Comparison of ENCODE assay signal across 29 cellular contexts in the genomic region with DNA sequence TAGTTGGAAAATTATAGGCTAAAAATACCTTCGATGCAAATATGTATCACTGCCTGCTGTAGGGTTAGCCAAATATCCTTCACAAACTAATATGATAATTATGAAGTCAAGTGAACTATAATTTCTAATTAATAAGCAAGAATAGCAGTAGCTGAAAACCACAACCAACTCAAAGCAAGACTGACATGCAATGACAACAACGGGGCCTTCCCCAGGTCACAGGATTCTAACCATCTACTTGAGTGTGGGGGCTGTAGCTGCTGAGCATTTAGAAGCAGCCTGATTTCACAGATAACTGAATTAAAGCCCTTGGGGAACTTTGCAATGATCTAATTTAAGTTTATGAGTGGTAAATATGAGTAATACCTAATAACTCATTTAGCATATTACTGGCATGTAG. TPM values are rescaled to one million over a fixed set of nuclear protein-coding genes. Genes with fewer than 3 reads are reported as not detected.
DNase-seq lines count a peak whose midpoint lies in the region; ATAC-seq and TF ChIP-seq lines count a peak whose summit lies in the region.
"Had no signal": no experiment of that assay in that cellular context is flagged by ENCODE, and none has a peak within 500 bp of the region (broad histone marks: within the 10 kb centered on the region; RNA-seq: fewer than 3 reads in every experiment).

No MANE protein-coding gene starts in this region.

- peak; percentile 32 for DNase-seq in activated CD4-positive, alpha-beta memory T cell treated with anti-CD3 and anti-CD28 coated beads for 36 hours
- no peak for DNase-seq in activated CD4-positive, alpha-beta memory T cell treated with anti-CD3 and anti-CD28 coated beads, Interleukin-2, amount 10 ng/mL, durations not matched to agents 7 days and 5 days
- peak; percentile 52 for DNase-seq in GM13976 (ENCODE audit: low spot score)
- DNase-seq in stimulated activated effector memory CD8-positive, alpha-beta T cell treated with anti-CD3 and anti-CD28 coated beads, Interleukin-12 subunit alpha, Interleukin-12 subunit beta, amount 100 ng/mL, for 72 hours (ENCODE audit: low spot score in 2 of 2) = no peak
- no peak for DNase-seq in NCI-H2107 (lab: John Stamatoyannopoulos, UW)
- DNase-seq: activated gamma-delta T cell treated with Interleukin-2 at 50 U/mL for 16 hours; activated naive CD8-positive, alpha-beta T cell treated with anti-CD3 and anti-CD28 coated beads, Interleukin-2, amount 50 U/mL, for 24 hours; activated T-cell treated with anti-CD3 and anti-CD28 coated beads, Interleukin-2, amount 50 U/mL, for 1 hour; AML-193; CD4-positive, alpha-beta memory T cell; effector memory CD8-positive, alpha-beta T cell; mesenchymal stem cell; NCI-H2029; NCI-H526; nephron progenitor cell; NK-92 treated with Interleukin-12 subunit alpha and Interleukin-12 subunit beta, amount 100 ng/mL, for 24 hours; stimulated activated CD4-positive, alpha-beta T cell treated with anti-CD3 and anti-CD28 coated beads, Interleukin-15, amount 100 ng/mL, for 24 hours; stimulated activated naive CD4-positive, alpha-beta T cell treated with Interleukin-2 at 50 U/mL for 16 hours; testis had no signal

- no peak for TF ChIP-seq EP300 in gastroesophageal sphincter (IDR thresholded peaks at IDR 0.05)

- peaks cover 3 to 80% (median 9%) of the 10 kb centered on the region in 3 donors for H3K4me1 ChIP-seq in gastroesophageal sphincter
- H3K4me1 ChIP-seq: testis had no signal

- no peak for TF ChIP-seq CTCF in GM13976 (IDR thresholded peaks at IDR 0.05; ENCODE audit: borderline replicate concordance, control extremely low read depth, extremely low read depth, insufficient read depth, missing control alignments)
- no peak for TF ChIP-seq CTCF in gastroesophageal sphincter (IDR thresholded peaks at IDR 0.05)

- H3K27me3 ChIP-seq in gastroesophageal sphincter = no peaks in the 10 kb centered on the region
- H3K27me3 ChIP-seq: testis had no signal

- peaks cover 4% of the 10 kb centered on the region for H3K4me1 Mint-ChIP-seq in activated CD4-positive, alpha-beta memory T cell treated with anti-CD3 and anti-CD28 coated beads for 36 hours (ENCODE audit: low read depth)
- no peaks in the 10 kb centered on the region for H3K4me1 Mint-ChIP-seq in activated CD4-positive, alpha-beta memory T cell treated with anti-CD3 and anti-CD28 coated beads, Interleukin-2, amount 10 ng/mL, durations not matched to agents 7 days and 5 days
- H3K4me1 Mint-ChIP-seq in stimulated activated effector memory CD8-positive, alpha-beta T cell treated with anti-CD3 and anti-CD28 coated beads, Interleukin-12 subunit alpha, Interleukin-12 subunit beta, amount 100 ng/mL, for 72 hours = no peaks in the 10 kb centered on the region
- H3K4me1 Mint-ChIP-seq: central memory CD8-positive, alpha-beta T cell; GM23338 had no signal

- H3K27ac ChIP-seq in gastroesophageal sphincter = no peak overlapping the region
- H3K27ac ChIP-seq: testis had no signal

- H3K36me3 Mint-ChIP-seq in activated CD4-positive, alpha-beta memory T cell treated with anti-CD3 and anti-CD28 coated beads for 36 hours = no peaks in the 10 kb centered on the region
- H3K36me3 Mint-ChIP-seq in activated CD4-positive, alpha-beta memory T cell treated with anti-CD3 and anti-CD28 coated beads, Interleukin-2, amount 10 ng/mL, durations not matched to agents 7 days and 5 days (ENCODE audit: low read depth) = no peaks in the 10 kb centered on the region
- no peaks in the 10 kb centered on the region for H3K36me3 Mint-ChIP-seq in stimulated activated effector memory CD8-positive, alpha-beta T cell treated with anti-CD3 and anti-CD28 coated beads, Interleukin-12 subunit alpha, Interleukin-12 subunit beta, amount 100 ng/mL, for 72 hours
- H3K36me3 Mint-ChIP-seq: CD4-positive, alpha-beta memory T cell had no signal

- CTCF ChIA-PET in activated CD4-positive, alpha-beta memory T cell treated with anti-CD3 and anti-CD28 coated beads for 36 hours (lab: Charles Lee) = no interaction called here
- CTCF ChIA-PET in activated CD4-positive, alpha-beta memory T cell treated with anti-CD3 and anti-CD28 coated beads, Interleukin-2, amount 10 ng/mL, durations not matched to agents 7 days and 5 days (lab: Charles Lee) = no interaction called here

- intact Hi-C loops in activated CD4-positive, alpha-beta memory T cell treated with anti-CD3 and anti-CD28 coated beads for 36 hours (cut with micrococcal nuclease) = no loop called here

- TF ChIP-seq POLR2A in gastroesophageal sphincter (IDR thresholded peaks at IDR 0.05) = no peak

- H3K27me3 Mint-ChIP-seq in activated CD4-positive, alpha-beta memory T cell treated with anti-CD3 and anti-CD28 coated beads for 36 hours = peaks cover 11% of the 10 kb centered on the region
- peaks cover 23% of the 10 kb centered on the region for H3K27me3 Mint-ChIP-seq in activated CD4-positive, alpha-beta memory T cell treated with anti-CD3 and anti-CD28 coated beads, Interleukin-2, amount 10 ng/mL, durations not matched to agents 7 days and 5 days

- POLR2A ChIA-PET in activated CD4-positive, alpha-beta memory T cell treated with anti-CD3 and anti-CD28 coated beads for 36 hours (lab: Charles Lee) = no interaction called here
- POLR2A ChIA-PET in activated CD4-positive, alpha-beta memory T cell treated with anti-CD3 and anti-CD28 coated beads, Interleukin-2, amount 10 ng/mL, durations not matched to agents 7 days and 5 days (lab: Charles Lee) = no interaction called here

- H3K9me3 ChIP-seq in gastroesophageal sphincter = no peaks in the 10 kb centered on the region
- H3K9me3 ChIP-seq: testis had no signal

- ATAC-seq in HG03442 (IDR thresholded peaks at IDR 0.05; ENCODE audit: unreplicated experiment) (peak; percentile 63), gastroesophageal sphincter (no peak), HG02678 (IDR thresholded peaks at IDR 0.05; ENCODE audit: unreplicated experiment) (no peak)
- peak; percentile 70 for ATAC-seq in stimulated activated effector memory CD8-positive, alpha-beta T cell treated with anti-CD3 and anti-CD28 coated beads, Interleukin-12 subunit alpha, Interleukin-12 subunit beta, amount 100 ng/mL, for 72 hours
- ATAC-seq: activated naive CD8-positive, alpha-beta T cell treated with anti-CD3 and anti-CD28 coated beads, Interleukin-2, amount 50 U/mL, for 24 hours; effector memory CD8-positive, alpha-beta T cell; GM23338; K562; left lobe of liver had no signal

- no peaks in the 10 kb centered on the region for H3K9me3 Mint-ChIP-seq in activated CD4-positive, alpha-beta memory T cell treated with anti-CD3 and anti-CD28 coated beads for 36 hours
- H3K9me3 Mint-ChIP-seq in activated CD4-positive, alpha-beta memory T cell treated with anti-CD3 and anti-CD28 coated beads, Interleukin-2, amount 10 ng/mL, durations not matched to agents 7 days and 5 days = no peaks in the 10 kb centered on the region
- no peaks in the 10 kb centered on the region for H3K9me3 Mint-ChIP-seq in stimulated activated effector memory CD8-positive, alpha-beta T cell treated with anti-CD3 and anti-CD28 coated beads, Interleukin-12 subunit alpha, Interleukin-12 subunit beta, amount 100 ng/mL, for 72 hours
- H3K9me3 Mint-ChIP-seq: activated naive CD8-positive, alpha-beta T cell treated with anti-CD3 and anti-CD28 coated beads, Interleukin-2, amount 50 U/mL, for 24 hours; central memory CD8-positive, alpha-beta T cell; effector memory CD8-positive, alpha-beta T cell; GM23338; nephron progenitor cell; T-helper 1 cell treated with Interleukin-12 subunit alpha and Interleukin-12 subunit beta and Interleukin-4 antibody, amounts not matched to agents 30 μg/mL and 1 μg/mL, for 36 hours had no signal

- 44 to 50% methylated on average over 2 of the region's 2 CpGs for WGBS in gastroesophageal sphincter (ENCODE audit: low coverage in 1 of 2), 2 donors

- H3K36me3 ChIP-seq in gastroesophageal sphincter = no peaks in the 10 kb centered on the region

- H3K4me3 Mint-ChIP-seq in activated CD4-positive, alpha-beta memory T cell treated with anti-CD3 and anti-CD28 coated beads for 36 hours = no peak overlapping the region
- no peak overlapping the region for H3K4me3 Mint-ChIP-seq in activated CD4-positive, alpha-beta memory T cell treated with anti-CD3 and anti-CD28 coated beads, Interleukin-2, amount 10 ng/mL, durations not matched to agents 7 days and 5 days
- no peak overlapping the region for H3K4me3 Mint-ChIP-seq in stimulated activated effector memory CD8-positive, alpha-beta T cell treated with anti-CD3 and anti-CD28 coated beads, Interleukin-12 subunit alpha, Interleukin-12 subunit beta, amount 100 ng/mL, for 72 hours
- H3K4me3 Mint-ChIP-seq: activated naive CD8-positive, alpha-beta T cell treated with anti-CD3 and anti-CD28 coated beads, Interleukin-2, amount 50 U/mL, for 24 hours; CD4-positive, alpha-beta memory T cell; central memory CD8-positive, alpha-beta T cell; effector memory CD8-positive, alpha-beta T cell; GM23338; nephron progenitor cell; T-helper 1 cell treated with Interleukin-12 subunit alpha and Interleukin-12 subunit beta and Interleukin-4 antibody, amounts not matched to agents 30 μg/mL and 1 μg/mL, for 36 hours had no signal

- in situ Hi-C loops in GM13976 (cut with MboI; ENCODE audit: low sequenced_read_pairs, unreplicated experiment) = no loop called here

- H3K27ac Mint-ChIP-seq in activated CD4-positive, alpha-beta memory T cell treated with anti-CD3 and anti-CD28 coated beads for 36 hours = no peak overlapping the region
- no peak overlapping the region for H3K27ac Mint-ChIP-seq in activated CD4-positive, alpha-beta memory T cell treated with anti-CD3 and anti-CD28 coated beads, Interleukin-2, amount 10 ng/mL, durations not matched to agents 7 days and 5 days
- no peak overlapping the region for H3K27ac Mint-ChIP-seq in stimulated activated effector memory CD8-positive, alpha-beta T cell treated with anti-CD3 and anti-CD28 coated beads, Interleukin-12 subunit alpha, Interleukin-12 subunit beta, amount 100 ng/mL, for 72 hours
- H3K27ac Mint-ChIP-seq: activated naive CD8-positive, alpha-beta T cell treated with anti-CD3 and anti-CD28 coated beads, Interleukin-2, amount 50 U/mL, for 24 hours; CD4-positive, alpha-beta memory T cell; effector memory CD8-positive, alpha-beta T cell; GM23338; nephron progenitor cell; T-helper 1 cell treated with Interleukin-12 subunit alpha and Interleukin-12 subunit beta and Interleukin-4 antibody, amounts not matched to agents 30 μg/mL and 1 μg/mL, for 36 hours had no signal

- H3K4me3 ChIP-seq in gastroesophageal sphincter = no peak overlapping the region
- H3K4me3 ChIP-seq: GM23338, K562, testis had no signal

RNA-seq across cellular contexts. Expression of gene DGKG, which starts 31.0 kb away (rescaled TPM):
- total RNA-seq in activated CD4-positive, alpha-beta memory T cell treated with anti-CD3 and anti-CD28 coated beads for 36 hours = under 1 TPM; 0.12 to 0.39 TPM
- under 1 TPM; 0.13 to 0.58 TPM for total RNA-seq in activated CD4-positive, alpha-beta memory T cell treated with anti-CD3 and anti-CD28 coated beads, Interleukin-2, amount 10 ng/mL, durations not matched to agents 7 days and 5 days
- 100 to 1,000 TPM in 2 of 4 donors, 10 to 100 TPM in 2; 46.3 to 134 (median 90.4) TPM for total RNA-seq in gastroesophageal sphincter
- total RNA-seq: MCF 10A, osteocyte had no signal

Comparison
In these comparisons a context has a peak if more than half of its experiments do, and no peak if none do; other contexts are left out.
1. DNase-seq: peak in activated CD4-positive, alpha-beta memory T cell treated with anti-CD3 and anti-CD28 coated beads for 36 hours (single experiment) and GM13976 (single experiment); none in activated CD4-positive, alpha-beta memory T cell treated with anti-CD3 and anti-CD28 coated beads, Interleukin-2, amount 10 ng/mL, durations not matched to agents 7 days and 5 days (single experiment), stimulated activated effector memory CD8-positive, alpha-beta T cell treated with anti-CD3 and anti-CD28 coated beads, Interleukin-12 subunit alpha, Interleukin-12 subunit beta, amount 100 ng/mL, for 72 hours (0 of 2) and NCI-H2107 (single experiment).
2. ATAC-seq: peak in HG03442 (single experiment) and stimulated activated effector memory CD8-positive, alpha-beta T cell treated with anti-CD3 and anti-CD28 coated beads, Interleukin-12 subunit alpha, Interleukin-12 subunit beta, amount 100 ng/mL, for 72 hours (single experiment); none in gastroesophageal sphincter (single experiment) and HG02678 (single experiment).
3. RNA of gene DGKG, which starts 31.0 kb away (total RNA-seq): 46.3 to 134 TPM in gastroesophageal sphincter; 0.13 to 0.58 TPM in activated CD4-positive, alpha-beta memory T cell treated with anti-CD3 and anti-CD28 coated beads, Interleukin-2, amount 10 ng/mL, durations not matched to agents 7 days and 5 days and 0.12 to 0.39 TPM in activated CD4-positive, alpha-beta memory T cell treated with anti-CD3 and anti-CD28 coated beads for 36 hours; every median in the first group is over 10 times any median in the second.